In genomic region chr13:109074436-109074835, GRCh38 we compare ENCODE assay signal across 24 cellular contexts.
"Had no signal": no experiment of that assay in that cellular context is flagged by ENCODE, and none has a peak within 500 bp of the region (broad histone marks: within the 10 kb centered on the region; RNA-seq: fewer than 3 reads in every experiment).

No MANE protein-coding gene starts in this region.

- H2AFZ ChIP-seq: hepatocyte had no signal

- H3K4me3 ChIP-seq: colonic mucosa, esophagus squamous epithelium, gastrocnemius medialis, heart left ventricle, hepatocyte, left lung, lower lobe of right lung had no signal

- H3K36me3 ChIP-seq: colonic mucosa, esophagus squamous epithelium, gastrocnemius medialis, heart left ventricle, left lung, lower lobe of right lung had no signal

- H3K4me2 ChIP-seq: hepatocyte had no signal

- FAIRE-seq: endometrium had no signal

- H3K27me3 ChIP-seq: colonic mucosa, esophagus squamous epithelium, gastrocnemius medialis, heart left ventricle, hepatocyte, left lung had no signal

- H3K27ac ChIP-seq: colonic mucosa, epithelial cell of prostate, esophagus squamous epithelium, gastrocnemius medialis, heart left ventricle, hepatocyte, left lung, lower lobe of right lung had no signal

- DNase-seq: colonic mucosa; cortex of kidney; effector CD8-positive, alpha-beta T cell; effector memory CD8-positive, alpha-beta T cell; endodermal cell; erythroblast; esophagus squamous epithelium; foreskin fibroblast; foreskin melanocyte; gastrocnemius medialis; heart left ventricle; hypothalamus; immature natural killer cell; islet precursor cell; left cardiac atrium; left lung; left ventricle myocardium superior; lower lobe of right lung; mesenchymal stem cell; midbrain; naive thymus-derived CD4-positive, alpha-beta T cell had no signal

- H3K79me2 ChIP-seq: hepatocyte had no signal

- H3K4me1 ChIP-seq: colonic mucosa, esophagus squamous epithelium, gastrocnemius medialis, heart left ventricle, left lung, lower lobe of right lung had no signal

- H3K9me3 ChIP-seq: colonic mucosa, esophagus squamous epithelium, gastrocnemius medialis, lower lobe of right lung had no signal
